14 cellular contexts compared by ENCODE assay signal in genomic region chr3:195891431-195892104, GRCh38. TPM values are rescaled to one million over a fixed set of nuclear protein-coding genes. Genes with fewer than 3 reads are reported as not detected.
DNase-seq lines count a peak whose midpoint lies in the region; ATAC-seq and TF ChIP-seq lines count a peak whose summit lies in the region.
"Had no signal": no experiment of that assay in that cellular context is flagged by ENCODE, and none has a peak within 500 bp of the region (broad histone marks: within the 10 kb centered on the region; RNA-seq: fewer than 3 reads in every experiment).

No MANE protein-coding gene starts in this region.

- H3K4me2 ChIP-seq in mesenchymal stem cell (ENCODE audit: low read length, poor library complexity, severe bottlenecking) = no peak overlapping the region

- no peak for ATAC-seq in body of pancreas
- ATAC-seq in omental fat pad (ENCODE audit: low FRiP score) = no peak

- H3K36me3 ChIP-seq in SJCRH30 (0 out of 2 replicates have a peak, but pooled peaks cover 2% of the 10 kb centered on the region), mesenchymal stem cell (ENCODE audit: control insufficient read depth in 1 of 2, insufficient read depth in 2 of 2, low read depth in 1 of 2, low read length in 2 of 2) (peaks cover 6 to 29% of the 10 kb centered on the region in 2 experiments), subcutaneous abdominal adipose tissue (ENCODE audit: control insufficient read depth in 5 of 5, insufficient read depth in 5 of 5, low read length in 5 of 5) (peaks cover 0 to 9% (median 9%) of the 10 kb centered on the region in 5 donors), body of pancreas (replicated peaks in 1 of 2; ENCODE audit: insufficient read depth in 1 of 2, low read depth in 2 of 2) (no peaks in the 10 kb centered on the region)
- H3K36me3 ChIP-seq in CD4-positive, alpha-beta memory T cell (ENCODE audit: insufficient read depth, low read length) = peaks cover 8% of the 10 kb centered on the region
- H3K36me3 ChIP-seq: colonic mucosa, WERI-Rb-1 had no signal

- H3K4me1 ChIP-seq in SJCRH30 = peaks cover 28% of the 10 kb centered on the region
- H3K4me1 ChIP-seq in mesenchymal stem cell (ENCODE audit: control insufficient read depth, insufficient read depth, low read depth, low read length) = peaks cover 45% of the 10 kb centered on the region
- peaks cover 14 to 84% (median 64%) of the 10 kb centered on the region in 5 donors for H3K4me1 ChIP-seq in subcutaneous abdominal adipose tissue (ENCODE audit: control insufficient read depth in 5 of 5, insufficient read depth in 5 of 5, low read length in 5 of 5)
- peaks cover 25% of the 10 kb centered on the region for H3K4me1 ChIP-seq in CD4-positive, alpha-beta memory T cell (ENCODE audit: insufficient read depth, low read length)
- H3K4me1 ChIP-seq in body of pancreas = peaks cover 44% of the 10 kb centered on the region

- no peak overlapping the region for H2BK5ac ChIP-seq in mesenchymal stem cell (ENCODE audit: low read depth, low read length, poor library complexity, severe bottlenecking)

- peak overlapping the region in 2 of 7 donors; percentile 35 to 47 for H3K27ac Mint-ChIP-seq in CD4-positive, alpha-beta memory T cell
- H3K27ac Mint-ChIP-seq: activated naive CD4-positive, alpha-beta T cell treated with anti-CD3 and anti-CD28 coated beads, Interleukin-2, amount 10 ng/mL, durations not matched to agents 7 days and 5 days; stimulated activated naive CD8-positive, alpha-beta T cell treated with anti-CD3 and anti-CD28 coated beads, Interleukin-15, Interleukin-2, amounts not matched to agents 100 ng/mL and 50 ng/mL, for 24 hours had no signal

- peak overlapping the region; percentile 72 for H4K91ac ChIP-seq in mesenchymal stem cell (ENCODE audit: low read length)

- H2AK5ac ChIP-seq in mesenchymal stem cell (ENCODE audit: low read length, severe bottlenecking) = no peak overlapping the region

- H3K27ac ChIP-seq in SJCRH30 = peak overlapping the region; percentile 95
- H3K27ac ChIP-seq in dorsolateral prefrontal cortex = peak overlapping the region in 56 of 59 donors; percentile 11 to 98 (median 95)
- H3K27ac ChIP-seq in mesenchymal stem cell (ENCODE audit: low read length, poor library complexity, severe bottlenecking) = no peak overlapping the region
- no peak overlapping the region for H3K27ac ChIP-seq in subcutaneous abdominal adipose tissue (ENCODE audit: low read depth, low read length)
- H3K27ac ChIP-seq in CD4-positive, alpha-beta memory T cell (ENCODE audit: low read depth, low read length) = no peak overlapping the region
- peak overlapping the region in 1 of 4 donors; percentile 13 for H3K27ac ChIP-seq in body of pancreas
- H3K27ac ChIP-seq: colonic mucosa, WERI-Rb-1 had no signal

- peak overlapping the region; percentile 83 for H3K4me3 ChIP-seq in SJCRH30
- H3K4me3 ChIP-seq in dorsolateral prefrontal cortex = peak overlapping the region; percentile 25 to 95 (median 83)
- peak overlapping the region in 1 of 2 experiments; percentile 61 for H3K4me3 ChIP-seq in mesenchymal stem cell (ENCODE audit: insufficient read depth in 1 of 2, low read depth in 1 of 2, low read length in 2 of 2)
- peak overlapping the region; percentile 37 to 62 (median 61) for H3K4me3 ChIP-seq in subcutaneous abdominal adipose tissue (ENCODE audit: low read depth in 1 of 5, low read length in 5 of 5)
- H3K4me3 ChIP-seq in CD4-positive, alpha-beta memory T cell (ENCODE audit: low read length in 2 of 2) = no peak overlapping the region
- H3K4me3 ChIP-seq in body of pancreas = no peak overlapping the region

- H3K27me3 Mint-ChIP-seq in CD4-positive, alpha-beta memory T cell = no peaks in the 10 kb centered on the region
- H3K27me3 Mint-ChIP-seq: activated naive CD4-positive, alpha-beta T cell treated with anti-CD3 and anti-CD28 coated beads, Interleukin-2, amount 10 ng/mL, durations not matched to agents 7 days and 5 days; stimulated activated naive CD8-positive, alpha-beta T cell treated with anti-CD3 and anti-CD28 coated beads, Interleukin-15, Interleukin-2, amounts not matched to agents 100 ng/mL and 50 ng/mL, for 24 hours had no signal

- 87% methylated on average over 19 of the region's 19 CpGs for WGBS in mesenchymal stem cell
- 90% methylated on average over 13 to 17 of the region's 19 CpGs for WGBS in body of pancreas, 2 donors

- no peak overlapping the region for H3K4ac ChIP-seq in mesenchymal stem cell (ENCODE audit: low read depth in 1 of 2, low read length in 2 of 2)

- no peak for TF ChIP-seq CTCF in dorsolateral prefrontal cortex (IDR thresholded peaks at IDR 0.05 in 54 of 56, conservative IDR thresholded peaks at IDR 0.05 in 2 of 56; ENCODE audit: low read depth in 1 of 56, partially characterized antibody in 56 of 56)
- TF ChIP-seq CTCF in body of pancreas (IDR thresholded peaks at IDR 0.05) = no peak
- no peak for TF ChIP-seq CTCF in omental fat pad (IDR thresholded peaks at IDR 0.05)

- DNase-seq in SJCRH30 (peak; percentile 27 to 46), dorsolateral prefrontal cortex (no peak), mesenchymal stem cell (no peak), body of pancreas (no peak), omental fat pad (ENCODE audit: low spot score) (no peak)
- DNase-seq in CD4-positive, alpha-beta memory T cell = no peak
- DNase-seq: activated naive CD4-positive, alpha-beta T cell treated with anti-CD3 and anti-CD28 coated beads, Interleukin-2, amount 10 ng/mL, durations not matched to agents 7 days and 5 days; colonic mucosa; GF-D8; H9; NCI-H2107; WERI-Rb-1 had no signal

- CTCF ChIA-PET in CD4-positive, alpha-beta memory T cell (lab: Charles Lee; ENCODE audit: partially characterized antibody) = interaction anchor here (1.2 to 16.3 kb wide), 5 partner anchors 21 to 41 kb away, joined by 3 to 479 read pairs (median 5); partner anchors contain the start of gene TNK2

- no peaks in the 10 kb centered on the region for H3K9me3 ChIP-seq in SJCRH30 (replicated peaks)
- no peaks in the 10 kb centered on the region for H3K9me3 ChIP-seq in mesenchymal stem cell (ENCODE audit: control insufficient read depth, low read length)
- no peaks in the 10 kb centered on the region for H3K9me3 ChIP-seq in subcutaneous abdominal adipose tissue (ENCODE audit: control insufficient read depth in 5 of 5, low read length in 5 of 5)
- H3K9me3 ChIP-seq in CD4-positive, alpha-beta memory T cell (ENCODE audit: control insufficient read depth in 1 of 2, low read length in 2 of 2) = no peaks in the 10 kb centered on the region
- no peaks in the 10 kb centered on the region for H3K9me3 ChIP-seq in body of pancreas
- H3K9me3 ChIP-seq: colonic mucosa had no signal

- H3K23ac ChIP-seq in mesenchymal stem cell (ENCODE audit: low read length in 2 of 2) = peak overlapping the region in 1 of 2 experiments; percentile 79

- no peaks in the 10 kb centered on the region for H3K9me3 Mint-ChIP-seq in CD4-positive, alpha-beta memory T cell
- H3K9me3 Mint-ChIP-seq: activated naive CD4-positive, alpha-beta T cell treated with anti-CD3 and anti-CD28 coated beads, Interleukin-2, amount 10 ng/mL, durations not matched to agents 7 days and 5 days; H9; stimulated activated naive CD8-positive, alpha-beta T cell treated with anti-CD3 and anti-CD28 coated beads, Interleukin-15, Interleukin-2, amounts not matched to agents 100 ng/mL and 50 ng/mL, for 24 hours had no signal

- H2AFZ ChIP-seq in mesenchymal stem cell (ENCODE audit: low read depth, low read length) = no peak overlapping the region

- peak overlapping the region in 1 of 2 experiments; percentile 74 for H3K14ac ChIP-seq in mesenchymal stem cell (ENCODE audit: low read length in 2 of 2)

- peaks cover 4 to 25% of the 10 kb centered on the region in 2 donors for H3K36me3 Mint-ChIP-seq in CD4-positive, alpha-beta memory T cell

- H3K9ac ChIP-seq in mesenchymal stem cell (ENCODE audit: low read length) = peak overlapping the region; percentile 38
- peak overlapping the region in 1 of 5 donors; percentile 64 for H3K9ac ChIP-seq in subcutaneous abdominal adipose tissue (ENCODE audit: low read length in 5 of 5)

- H3K27me3 ChIP-seq in SJCRH30 (no peaks in the 10 kb centered on the region), dorsolateral prefrontal cortex (no peaks in the 10 kb centered on the region), mesenchymal stem cell (ENCODE audit: control insufficient read depth in 1 of 2, insufficient read depth in 1 of 2, low read length in 2 of 2) (no peaks in the 10 kb centered on the region), subcutaneous abdominal adipose tissue (ENCODE audit: control insufficient read depth in 5 of 5, insufficient read depth in 4 of 5, low read length in 5 of 5) (no peaks in the 10 kb centered on the region), body of pancreas (no peaks in the 10 kb centered on the region)
- H3K27me3 ChIP-seq in CD4-positive, alpha-beta memory T cell (ENCODE audit: insufficient read depth, low read length) = no peaks in the 10 kb centered on the region
- H3K27me3 ChIP-seq: colonic mucosa had no signal

- H3K4me3 Mint-ChIP-seq in CD4-positive, alpha-beta memory T cell = no peak overlapping the region
- H3K4me3 Mint-ChIP-seq: activated naive CD4-positive, alpha-beta T cell treated with anti-CD3 and anti-CD28 coated beads, Interleukin-2, amount 10 ng/mL, durations not matched to agents 7 days and 5 days; stimulated activated naive CD8-positive, alpha-beta T cell treated with anti-CD3 and anti-CD28 coated beads, Interleukin-15, Interleukin-2, amounts not matched to agents 100 ng/mL and 50 ng/mL, for 24 hours had no signal

- H3K4me1 Mint-ChIP-seq in CD4-positive, alpha-beta memory T cell = peaks cover 10 to 33% (median 15%) of the 10 kb centered on the region in 4 donors

- no peak overlapping the region for H2BK12ac ChIP-seq in mesenchymal stem cell (ENCODE audit: low read length in 2 of 2)

- intact Hi-C loops in dorsolateral prefrontal cortex (cut with DNase I) (loop anchor here in 1 of 2 donors (2.0 kb wide), 1 partner anchor 23 kb away; no protein-coding TSS in a partner anchor), body of pancreas (cut with DNase I) (no loop called here)
- intact Hi-C loops in CD4-positive, alpha-beta memory T cell (cut with micrococcal nuclease) = no loop called here

- TF ChIP-seq POLR2A in body of pancreas (IDR thresholded peaks at IDR 0.05) = no peak

- no peak overlapping the region for H4K8ac ChIP-seq in mesenchymal stem cell (ENCODE audit: low read length)

- no peak overlapping the region for H2BK120ac ChIP-seq in mesenchymal stem cell (ENCODE audit: low read depth, low read length)

- peak overlapping the region in 1 of 2 experiments; percentile 84 for H3K18ac ChIP-seq in mesenchymal stem cell (ENCODE audit: low read depth in 1 of 2, low read length in 2 of 2)

- H3K79me1 ChIP-seq in mesenchymal stem cell (replicated peaks; ENCODE audit: low read length, poor library complexity, severe bottlenecking) = peaks cover 52% of the 10 kb centered on the region

- H2BK15ac ChIP-seq in mesenchymal stem cell (ENCODE audit: low read depth, poor library complexity, severe bottlenecking) = no peak overlapping the region

- POLR2A ChIA-PET in CD4-positive, alpha-beta memory T cell (lab: Charles Lee; ENCODE audit: partially characterized antibody) = interaction anchor here (1.1 to 9.0 kb wide), 2 partner anchors 15 to 16 kb away, joined by 3 to 245 read pairs; partner anchors contain the start of gene TNK2

RNA-seq across cellular contexts. Expression of gene TNK2, which starts 16.8 kb away (rescaled TPM):
- total RNA-seq in SJCRH30 (2014; rRNA removed; shearing (Covaris generic)) = 17.4 and 21.8 TPM in 2 replicates
- total RNA-seq in dorsolateral prefrontal cortex (100 to 1,000 TPM; 167 to 402 (median 279) TPM), body of pancreas (10 to 100 TPM; 25.9 to 49.1 TPM), omental fat pad (10 to 100 TPM; 12.6 to 26.6 (median 15.6) TPM)
- 11.7 TPM for polyA plus RNA-seq in mesenchymal stem cell (2013, experiment 1 of 2)
- polyA plus RNA-seq in mesenchymal stem cell (2013, experiment 2 of 2) = 11.4 TPM
- total RNA-seq in CD4-positive, alpha-beta memory T cell = 100 to 1,000 TPM; 136 to 164 TPM
- 1 to 10 TPM in 1 of 2 donors, under 1 TPM in 1; 0.18 to 3.4 TPM for polyA plus RNA-seq in CD4-positive, alpha-beta memory T cell

Comparison
In these comparisons a context has a peak if more than half of its experiments do, and no peak if none do; other contexts are left out.
1. DNase-seq: peak in SJCRH30 (2 of 2); none in dorsolateral prefrontal cortex (0 of 10), mesenchymal stem cell (single experiment), CD4-positive, alpha-beta memory T cell (0 of 5), body of pancreas (0 of 4) and omental fat pad (single experiment).
2. H3K27ac ChIP-seq: peak in SJCRH30 (single experiment) and dorsolateral prefrontal cortex (56 of 59); none in mesenchymal stem cell (single experiment), subcutaneous abdominal adipose tissue (single experiment) and CD4-positive, alpha-beta memory T cell (single experiment).
3. H3K4me3 ChIP-seq: peak in SJCRH30 (single experiment), dorsolateral prefrontal cortex (59 of 59) and subcutaneous abdominal adipose tissue (5 of 5); none in CD4-positive, alpha-beta memory T cell (0 of 2) and body of pancreas (0 of 2).